1 cellular context compared by ENCODE assay signal in genomic region chr6:86832686-86833085, GRCh38.
TF ChIP-seq lines count a peak whose summit lies in the region.

No MANE protein-coding gene starts in this region.

TF ChIP-seq in HepG2, 621 proteins besides CTCF, POLR2A, EP300 and RAD21 (continued from another document):
- TF ChIP-seq ATF6 (CRISPR knock-in tag; conservative IDR thresholded peaks at IDR 0.05): no peak
- no peak for TF ChIP-seq HNRNPLL (IDR thresholded peaks at IDR 0.05; ENCODE audit: low read depth, low read length, poor library complexity, severe bottlenecking)
- no peak for TF ChIP-seq NFAT5 (CRISPR knock-in tag; IDR thresholded peaks at IDR 0.05)
- no peak for TF ChIP-seq ZNF713 (CRISPR knock-in tag; IDR thresholded peaks at IDR 0.05)
- no peak for TF ChIP-seq KDM2A (CRISPR knock-in tag; IDR thresholded peaks at IDR 0.05; ENCODE audit: borderline replicate concordance, low read depth)
- no peak for TF ChIP-seq SAFB2 (CRISPR knock-in tag; IDR thresholded peaks at IDR 0.05; ENCODE audit: borderline replicate concordance, low read depth)
- no peak for TF ChIP-seq ZNF446 (CRISPR knock-in tag; IDR thresholded peaks at IDR 0.05)
- no peak for TF ChIP-seq FOXK2 (IDR thresholded peaks at IDR 0.05)
- TF ChIP-seq GLMP (CRISPR knock-in tag; IDR thresholded peaks at IDR 0.05; ENCODE audit: borderline replicate concordance): no peak
- TF ChIP-seq ZSCAN30 (CRISPR knock-in tag; IDR thresholded peaks at IDR 0.05): no peak
- no peak for TF ChIP-seq ZSCAN22 (CRISPR knock-in tag; IDR thresholded peaks at IDR 0.05)
- TF ChIP-seq HHEX (CRISPR knock-in tag; IDR thresholded peaks at IDR 0.05): no peak
- no peak for TF ChIP-seq MIXL1 (CRISPR knock-in tag; IDR thresholded peaks at IDR 0.05)
